Comparison of ENCODE assay signal across 18 cellular contexts in the genomic region with DNA sequence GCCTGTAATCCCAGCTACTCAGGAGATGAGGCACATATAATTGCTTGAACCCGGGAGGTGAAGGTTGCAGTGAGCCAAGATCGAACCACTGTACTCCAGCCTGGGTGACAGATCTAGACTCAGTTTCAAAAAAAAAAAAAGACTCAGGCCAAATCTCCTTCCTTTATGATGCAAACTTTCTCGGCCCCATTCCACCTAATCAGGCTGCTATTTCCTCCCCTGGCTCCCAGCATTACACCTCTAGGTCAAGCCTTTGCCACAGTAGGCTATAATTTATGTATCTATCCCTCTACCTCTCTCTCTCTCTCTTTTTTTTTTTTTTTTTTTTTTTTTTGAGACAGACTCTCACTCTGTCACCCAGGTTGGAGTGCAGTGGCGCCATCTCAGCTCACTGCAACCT. TPM values are rescaled to one million over a fixed set of nuclear protein-coding genes. Genes with fewer than 3 reads are reported as not detected.
"Had no signal": no experiment of that assay in that cellular context is flagged by ENCODE, and none has a peak within 500 bp of the region (broad histone marks: within the 10 kb centered on the region; RNA-seq: fewer than 3 reads in every experiment).

No MANE protein-coding gene starts in this region.

RNA-seq across cellular contexts. Expression of a gene that starts 1.5 kb away (rescaled TPM):
- total RNA-seq: kidney, liver, mucosa of gallbladder, osteocyte, posterior vena cava, sigmoid colon, spleen, thoracic aorta, upper lobe of right lung had no signal
- polyA plus RNA-seq: liver; naive thymus-derived CD8-positive, alpha-beta T cell had no signal

RNA-seq across cellular contexts. Expression of a gene that starts 9.1 kb away (rescaled TPM):
- total RNA-seq: kidney, left colon, left lung, liver, lower lobe of right lung, mammary epithelial cell, mucosa of gallbladder, occipital lobe, osteocyte, posterior vena cava, psoas muscle, sigmoid colon, spleen, subcutaneous adipose tissue, suprapubic skin, thoracic aorta, upper lobe of right lung had no signal
- polyA plus RNA-seq: liver, mammary epithelial cell had no signal
